In genomic region chr19:54160948-54161347, GRCh38 we compare ENCODE assay signal across 9 cellular contexts. TPM values are rescaled to one million over a fixed set of nuclear protein-coding genes. Genes with fewer than 3 reads are reported as not detected.
DNase-seq lines count a peak whose midpoint lies in the region; ATAC-seq, FAIRE-seq and TF ChIP-seq lines count a peak whose summit lies in the region.
"Had no signal": no experiment of that assay in that cellular context is flagged by ENCODE, and none has a peak within 500 bp of the region (broad histone marks: within the 10 kb centered on the region; RNA-seq: fewer than 3 reads in every experiment).

No MANE protein-coding gene starts in this region.

- H3K27ac ChIP-seq in CD4-positive, CD25-positive, alpha-beta regulatory T cell (ENCODE audit: insufficient read depth, low read length, poor library complexity, severe bottlenecking): peak overlapping the region; percentile 80
- no peak overlapping the region for H3K27ac ChIP-seq in HUES6 (ENCODE audit: low read depth, low read length)
- H3K27ac ChIP-seq in GM12878 (ENCODE audit: control insufficient read depth, insufficient read depth): no peak overlapping the region

- DNase-seq in CD4-positive, CD25-positive, alpha-beta regulatory T cell: no peak
- no peak for DNase-seq in GM12878 (ENCODE audit: low read depth, low spot score)
- no peak for DNase-seq in naive B cell
- no peak for DNase-seq in NCI-H2171 treated with DMSO at 0.1 percent for 48 hours (lab: John Stamatoyannopoulos, UW)

- CTCF ChIA-PET in GM12878 (lab: Yijun Ruan, JAX): interaction anchor here (0.6 to 2.1 kb wide), 2 partner anchors 27 to 640 kb away, joined by 3 to 4 read pairs; no protein-coding TSS in a partner anchor

- H3K4me3 Mint-ChIP-seq in CD4-positive, CD25-positive, alpha-beta regulatory T cell: peak overlapping the region; percentile 87 to 100 (median 99)
- peak overlapping the region in 7 of 8 donors; percentile 86 to 100 (median 98) for H3K4me3 Mint-ChIP-seq in naive B cell

- no peak for TF ChIP-seq RAD21 in GM12878 (IDR thresholded peaks at IDR 0.05; ENCODE audit: insufficient read depth, low read depth, low read length)

- no peak overlapping the region for H3K4me3 ChIP-seq in CD4-positive, CD25-positive, alpha-beta regulatory T cell (ENCODE audit: low read depth, low read length)
- peak overlapping the region; percentile 89 for H3K4me3 ChIP-seq in HUES6 (ENCODE audit: low read depth, low read length)
- H3K4me3 ChIP-seq in GM12878: peak overlapping the region; percentile 95

- H3K4me1 Mint-ChIP-seq in CD4-positive, CD25-positive, alpha-beta regulatory T cell: peaks cover 16 to 68% (median 39%) of the 10 kb centered on the region in 4 donors
- peaks cover 50 to 74% (median 67%) of the 10 kb centered on the region in 3 donors for H3K4me1 Mint-ChIP-seq in naive B cell

- H3K4me1 ChIP-seq in CD4-positive, CD25-positive, alpha-beta regulatory T cell (ENCODE audit: control insufficient read depth, insufficient read depth, low read length, poor library complexity, severe bottlenecking): peaks cover 50% of the 10 kb centered on the region
- H3K4me1 ChIP-seq in HUES6 (ENCODE audit: control insufficient read depth, insufficient read depth, low read length) (peaks cover 20% of the 10 kb centered on the region), GM12878 (ENCODE audit: control insufficient read depth, insufficient read depth, low read length) (peaks cover 4% of the 10 kb centered on the region; the same call in 1 of the 2 replicates)

- no peaks in the 10 kb centered on the region for H3K27me3 ChIP-seq in CD4-positive, CD25-positive, alpha-beta regulatory T cell (ENCODE audit: control insufficient read depth, insufficient read depth, low read length)
- H3K27me3 ChIP-seq in HUES6 (ENCODE audit: control insufficient read depth, insufficient read depth, low read length) (peaks cover 9% of the 10 kb centered on the region), GM12878 (replicated peaks in 1 of 2; ENCODE audit: control insufficient read depth in 2 of 2, insufficient read depth in 2 of 2, low read length in 1 of 2) (no peaks in the 10 kb centered on the region)

- no peak for TF ChIP-seq CTCF in GM12878 (IDR thresholded peaks at IDR 0.05 in 2 of 3, conservative IDR thresholded peaks at IDR 0.05 in 1 of 3; ENCODE audit: control insufficient read depth in 2 of 3, extremely low read depth in 1 of 3, insufficient read depth in 1 of 3, low read depth in 3 of 3, low read length in 3 of 3)

- H4K20me1 ChIP-seq in GM12878 (ENCODE audit: control insufficient read depth, insufficient read depth): no peaks in the 10 kb centered on the region

- TF ChIP-seq EP300 in GM12878 (IDR thresholded peaks at IDR 0.05; ENCODE audit: borderline replicate concordance in 1 of 2, control insufficient read depth in 1 of 2, low read depth in 2 of 2, low read length in 2 of 2): no peak

- TF ChIP-seq POLR2A in GM12878 (IDR thresholded peaks at IDR 0.05; ENCODE audit: low read depth, low read length): no peak

- peaks cover 12% of the 10 kb centered on the region for H3K27me3 Mint-ChIP-seq in CD4-positive, CD25-positive, alpha-beta regulatory T cell
- H3K27me3 Mint-ChIP-seq in naive B cell: peaks cover 3 to 29% (median 21%) of the 10 kb centered on the region in 3 donors

- H3K9me3 ChIP-seq in CD4-positive, CD25-positive, alpha-beta regulatory T cell (ENCODE audit: control insufficient read depth in 2 of 2, low read length in 2 of 2): no peaks in the 10 kb centered on the region
- H3K9me3 ChIP-seq in HUES6 (ENCODE audit: control insufficient read depth, insufficient read depth, low read depth, low read length): no peaks in the 10 kb centered on the region
- no peaks in the 10 kb centered on the region; the same call in 2 of the 3 replicates for H3K9me3 ChIP-seq in GM12878 (replicated peaks; ENCODE audit: control insufficient read depth, insufficient read depth, low read length)

- FAIRE-seq in GM12878 (lab: Jason Lieb, UNC): no peak

- peaks cover 24% of the 10 kb centered on the region for H3K36me3 ChIP-seq in CD4-positive, CD25-positive, alpha-beta regulatory T cell (ENCODE audit: control insufficient read depth, insufficient read depth, low read length)
- H3K36me3 ChIP-seq in HUES6 (ENCODE audit: control insufficient read depth, insufficient read depth, low read length): peaks cover 16% of the 10 kb centered on the region
- peaks cover 4 to 5% of the 10 kb centered on the region in 2 experiments; a peak in 2 of 4 replicates for H3K36me3 ChIP-seq in GM12878 (ENCODE audit: control insufficient read depth in 2 of 2, insufficient read depth in 2 of 2, low read length in 1 of 2)

- 69% methylated on average over 13 of the region's 13 CpGs for WGBS in GM12878 (ENCODE audit: insufficient coverage, insufficient replicate concordance, low lambda C conversion rate, missing lambda C conversion rate)

- intact Hi-C loops in GM12878 (cut with micrococcal nuclease; ENCODE audit: unreplicated experiment): no loop called here

- RAD21 ChIA-PET in GM12878 (lab: Charles Lee; ENCODE audit: unreplicated experiment): interaction anchor here (1.5 kb wide), 1 partner anchor 27 kb away, joined by 3 read pairs; no protein-coding TSS in a partner anchor

- in situ Hi-C loops in GM12878 (cut with MboI): no loop called here

- peaks cover 8% of the 10 kb centered on the region for H3K79me2 ChIP-seq in GM12878 (ENCODE audit: control insufficient read depth, insufficient read depth, low read length)

- H2AFZ ChIP-seq in GM12878 (ENCODE audit: control insufficient read depth, low read depth, low read length): no peak overlapping the region

- SMC1A ChIA-PET in GM12878 (lab: Charles Lee; ENCODE audit: uncharacterized antibody, unreplicated experiment): interaction anchor here (0.7 to 1.3 kb wide), 2 partner anchors 24 to 31 kb away, joined by 3 to 5 read pairs; no protein-coding TSS in a partner anchor

- H3K4me2 ChIP-seq in GM12878 (ENCODE audit: control insufficient read depth, insufficient read depth): peak overlapping the region; percentile 97

- H3K9ac ChIP-seq in HUES6 (ENCODE audit: low read length) (peak overlapping the region; percentile 79), GM12878 (ENCODE audit: control insufficient read depth, insufficient read depth, low read length) (peak overlapping the region; percentile 82)

- no peaks in the 10 kb centered on the region for H3K9me3 Mint-ChIP-seq in CD4-positive, CD25-positive, alpha-beta regulatory T cell
- H3K9me3 Mint-ChIP-seq in naive B cell: peaks cover 0 to 3% (median 0%) of the 10 kb centered on the region in 7 donors

- no TSS peak for BruUV-seq in GM12878 (replicated peaks; lab: Mats Ljungman, UMichigan)

- POLR2A ChIA-PET in GM12878 (lab: Charles Lee): interaction anchor here (0.7 to 4.0 kb wide), 5 partner anchors 23 to 44 kb away, joined by 5 to 30 read pairs (median 9); partner anchors contain the start of genes CNOT3 and MBOAT7

- peaks cover 9% of the 10 kb centered on the region for H3K36me3 Mint-ChIP-seq in CD4-positive, CD25-positive, alpha-beta regulatory T cell
- H3K36me3 Mint-ChIP-seq in naive B cell: peaks cover 0 to 7% of the 10 kb centered on the region in 2 donors

- H3K27ac Mint-ChIP-seq in CD4-positive, CD25-positive, alpha-beta regulatory T cell: peak overlapping the region in 2 of 3 donors; percentile 97 to 100
- peak overlapping the region in 2 of 6 donors; percentile 35 to 92 for H3K27ac Mint-ChIP-seq in naive B cell

- no peak for ATAC-seq in CD4-positive, CD25-positive, alpha-beta regulatory T cell (ENCODE audit: low read depth in 2 of 2)
- ATAC-seq in GM12878 (no peak), naive B cell (ENCODE audit: low read depth in 2 of 2) (no peak), HG02588 (IDR thresholded peaks at IDR 0.05; ENCODE audit: unreplicated experiment) (no peak), HG03097 (IDR thresholded peaks at IDR 0.05; ENCODE audit: low FRiP score, unreplicated experiment) (no peak), HG03108 (IDR thresholded peaks at IDR 0.05; ENCODE audit: unreplicated experiment) (no peak)

RNA-seq across cellular contexts. Expression of gene LENG1, which starts 1.4 kb away (rescaled TPM):
- 9.3 TPM for total RNA-seq in CD4-positive, CD25-positive, alpha-beta regulatory T cell
- polyA plus RNA-seq in CD4-positive, CD25-positive, alpha-beta regulatory T cell: 10 to 100 TPM; 12.2 to 17.5 (median 13.8) TPM
- 2.4 and 2.6 TPM in 2 replicates for total RNA-seq in GM12878 (2013; cell fraction: nucleolus; rRNA removed)
- total RNA-seq in GM12878 (2014; rRNA removed) (6.5 and 7.7 TPM in 2 replicates), GM12878 (2014; rRNA removed; fragmentation: Illumina TruSeq; extraction: Trizol) (6.0 and 6.4 TPM in 2 replicates), GM12878 (2021) (5.1 and 5.5 TPM in 2 replicates)
- 1.6 TPM for polyA plus RNA-seq in GM12878 (2011; ENCODE audit: low read depth)
- polyA plus RNA-seq in GM12878 (2011; rRNA removed) (2.4 and 3.0 TPM in 2 replicates), GM12878 (2014; fragmentation: Illumina TruSeq; extraction: Trizol) (1.1 and 5.3 TPM in 2 replicates), GM12878 (2014; fragmentation: Nextera tagmentation; extraction: Ambion mirVana) (1 to 10 TPM in 1 of 2 experiments, under 1 TPM in 1; 0.21 to 1.1 TPM), GM12878 (2014; rRNA removed) (7.0 and 7.8 TPM in 2 replicates), GM12878 (2016; fragmentation: Nextera tagmentation; extraction: Ambion mirVana) (10 to 100 TPM; 10.7 to 10.8 TPM), naive B cell (ENCODE audit: low read depth in 6 of 6) (10 to 100 TPM in 5 of 6 donors, 1 to 10 TPM in 1; 9.3 to 15.3 (median 12.0) TPM)
- polyA plus RNA-seq in GM12878 (2011; cell fraction: cytosol; rRNA removed): 2.8 and 3.6 TPM in 2 replicates
- polyA plus RNA-seq in GM12878 (2011; cell fraction: nucleus; rRNA removed): 2.9 and 4.3 TPM in 2 replicates
- polyA plus RNA-seq in GM12878 (2012): 4.8 and 6.3 TPM in 2 replicates
- 0.29 and 0.93 TPM in 2 replicates for polyA minus RNA-seq in GM12878 (2011; rRNA and poly(A)+ RNA removed)
- 1.1 and 1.4 TPM in 2 replicates for polyA minus RNA-seq in GM12878 (2011; cell fraction: cytosol; rRNA and poly(A)+ RNA removed)
- 0.73 and 1.5 TPM in 2 replicates for polyA minus RNA-seq in GM12878 (2011; cell fraction: nucleus; rRNA and poly(A)+ RNA removed)

RNA-seq across cellular contexts. Expression of gene TMC4, which starts 12.0 kb away (rescaled TPM):
- total RNA-seq in CD4-positive, CD25-positive, alpha-beta regulatory T cell: 1.1 TPM
- polyA plus RNA-seq in CD4-positive, CD25-positive, alpha-beta regulatory T cell: under 1 TPM in 3 of 4 donors, not detected in 1; 0.42 to 0.60 (median 0.49) TPM
- 1.3 and 2.7 TPM in 2 replicates for total RNA-seq in GM12878 (2013; cell fraction: nucleolus; rRNA removed)
- total RNA-seq in GM12878 (2014; rRNA removed) (0.05 TPM in 1 of 2 replicates, not detected in the other), GM12878 (2014; rRNA removed; fragmentation: Illumina TruSeq; extraction: Trizol) (not detected in 2 replicates), GM12878 (2021) (0.27 and 0.33 TPM in 2 replicates)
- not detected for polyA plus RNA-seq in GM12878 (2011; ENCODE audit: low read depth)
- polyA plus RNA-seq in GM12878 (2011; rRNA removed) (not detected in 2 replicates), GM12878 (2014; fragmentation: Illumina TruSeq; extraction: Trizol) (not detected in 2 replicates), GM12878 (2014; fragmentation: Nextera tagmentation; extraction: Ambion mirVana) (not detected), GM12878 (2014; rRNA removed) (not detected in 2 replicates), GM12878 (2016; fragmentation: Nextera tagmentation; extraction: Ambion mirVana) (under 1 TPM; 0.74 to 0.83 TPM), naive B cell (ENCODE audit: low read depth in 6 of 6) (not detected)
- polyA plus RNA-seq in GM12878 (2011; cell fraction: cytosol; rRNA removed): 0.12 and 0.15 TPM in 2 replicates
- polyA plus RNA-seq in GM12878 (2011; cell fraction: nucleus; rRNA removed): 0.09 TPM in 2 replicates
- 0.57 and 1.0 TPM in 2 replicates for polyA plus RNA-seq in GM12878 (2012)
- polyA minus RNA-seq in GM12878 (2011; rRNA and poly(A)+ RNA removed): not detected in 2 replicates
- polyA minus RNA-seq in GM12878 (2011; cell fraction: cytosol; rRNA and poly(A)+ RNA removed): not detected in 2 replicates
- not detected in 2 replicates for polyA minus RNA-seq in GM12878 (2011; cell fraction: nucleus; rRNA and poly(A)+ RNA removed)
- total RNA-seq: SK-MEL-5 had no signal

RNA-seq across cellular contexts. Expression of gene CNOT3, which starts 23.4 kb away (rescaled TPM):
- total RNA-seq in CD4-positive, CD25-positive, alpha-beta regulatory T cell: 56.9 TPM
- polyA plus RNA-seq in CD4-positive, CD25-positive, alpha-beta regulatory T cell: 1 to 10 TPM; 3.9 to 6.6 (median 5.9) TPM
- total RNA-seq in GM12878 (2013; cell fraction: nucleolus; rRNA removed): 24.5 and 25.4 TPM in 2 replicates
- total RNA-seq in GM12878 (2014; rRNA removed) (6.7 and 9.1 TPM in 2 replicates), GM12878 (2014; rRNA removed; fragmentation: Illumina TruSeq; extraction: Trizol) (7.1 and 7.6 TPM in 2 replicates), GM12878 (2021) (44.9 and 55.6 TPM in 2 replicates)
- polyA plus RNA-seq in GM12878 (2011; ENCODE audit: low read depth): 49.4 TPM
- polyA plus RNA-seq in GM12878 (2011; rRNA removed) (5.8 and 5.9 TPM in 2 replicates), GM12878 (2014; fragmentation: Illumina TruSeq; extraction: Trizol) (33.3 and 45.1 TPM in 2 replicates), GM12878 (2014; fragmentation: Nextera tagmentation; extraction: Ambion mirVana) (under 1 TPM; 0.14 to 0.62 TPM), GM12878 (2014; rRNA removed) (18.8 and 21.0 TPM in 2 replicates), GM12878 (2016; fragmentation: Nextera tagmentation; extraction: Ambion mirVana) (10 to 100 TPM; 29.7 to 32.8 TPM), naive B cell (ENCODE audit: low read depth in 6 of 6) (10 to 100 TPM in 1 of 6 donors, 1 to 10 TPM in 5; 2.7 to 12.9 (median 6.9) TPM)
- polyA plus RNA-seq in GM12878 (2011; cell fraction: cytosol; rRNA removed): 9.1 and 13.5 TPM in 2 replicates
- 20.3 and 34.0 TPM in 2 replicates for polyA plus RNA-seq in GM12878 (2011; cell fraction: nucleus; rRNA removed)
- 33.4 and 40.2 TPM in 2 replicates for polyA plus RNA-seq in GM12878 (2012)
- polyA minus RNA-seq in GM12878 (2011; rRNA and poly(A)+ RNA removed): 9.3 and 11.5 TPM in 2 replicates
- 15.4 and 20.8 TPM in 2 replicates for polyA minus RNA-seq in GM12878 (2011; cell fraction: cytosol; rRNA and poly(A)+ RNA removed)
- polyA minus RNA-seq in GM12878 (2011; cell fraction: nucleus; rRNA and poly(A)+ RNA removed): 5.7 and 10.1 TPM in 2 replicates

RNA-seq across cellular contexts. Expression of gene MBOAT7, which starts 28.4 kb away (rescaled TPM):
- total RNA-seq in CD4-positive, CD25-positive, alpha-beta regulatory T cell: 25.8 TPM
- polyA plus RNA-seq in CD4-positive, CD25-positive, alpha-beta regulatory T cell: 10 to 100 TPM; 10.8 to 17.2 (median 15.0) TPM
- total RNA-seq in GM12878 (2013; cell fraction: nucleolus; rRNA removed): 42.5 and 58.1 TPM in 2 replicates
- total RNA-seq in GM12878 (2014; rRNA removed): 23.8 and 28.1 TPM in 2 replicates
- total RNA-seq in GM12878 (2014; rRNA removed; fragmentation: Illumina TruSeq; extraction: Trizol): 8.0 and 8.6 TPM in 2 replicates
- 38.8 and 43.0 TPM in 2 replicates for total RNA-seq in GM12878 (2021)
- 9.5 TPM for polyA plus RNA-seq in GM12878 (2011; ENCODE audit: low read depth)
- 3.6 and 8.5 TPM in 2 replicates for polyA plus RNA-seq in GM12878 (2011; rRNA removed)
- polyA plus RNA-seq in GM12878 (2011; cell fraction: cytosol; rRNA removed): 11.9 and 15.4 TPM in 2 replicates
- 25.5 and 31.4 TPM in 2 replicates for polyA plus RNA-seq in GM12878 (2011; cell fraction: nucleus; rRNA removed)
- polyA plus RNA-seq in GM12878 (2012): 27.3 and 27.9 TPM in 2 replicates
- polyA plus RNA-seq in GM12878 (2014; fragmentation: Illumina TruSeq; extraction: Trizol): 8.2 and 15.7 TPM in 2 replicates
- 1 to 10 TPM in 1 of 2 experiments, under 1 TPM in 1; 0.69 to 1.4 TPM for polyA plus RNA-seq in GM12878 (2014; fragmentation: Nextera tagmentation; extraction: Ambion mirVana)
- 27.8 and 34.4 TPM in 2 replicates for polyA plus RNA-seq in GM12878 (2014; rRNA removed)
- 10 to 100 TPM; 37.1 to 44.5 TPM for polyA plus RNA-seq in GM12878 (2016; fragmentation: Nextera tagmentation; extraction: Ambion mirVana)
- polyA minus RNA-seq in GM12878 (2011; rRNA and poly(A)+ RNA removed): 6.0 and 12.5 TPM in 2 replicates
- 9.6 and 11.6 TPM in 2 replicates for polyA minus RNA-seq in GM12878 (2011; cell fraction: cytosol; rRNA and poly(A)+ RNA removed)
- 8.9 and 19.6 TPM in 2 replicates for polyA minus RNA-seq in GM12878 (2011; cell fraction: nucleus; rRNA and poly(A)+ RNA removed)
- 10 to 100 TPM in 4 of 6 donors, 1 to 10 TPM in 2; 7.0 to 13.5 (median 11.3) TPM for polyA plus RNA-seq in naive B cell (ENCODE audit: low read depth in 6 of 6)

RNA-seq across cellular contexts. Expression of gene TSEN34, which starts 30.2 kb away (rescaled TPM):
- total RNA-seq in CD4-positive, CD25-positive, alpha-beta regulatory T cell: 10.1 TPM
- polyA plus RNA-seq in CD4-positive, CD25-positive, alpha-beta regulatory T cell: 10 to 100 TPM; 36.6 to 55.5 (median 49.7) TPM
- 7.1 and 7.7 TPM in 2 replicates for total RNA-seq in GM12878 (2013; cell fraction: nucleolus; rRNA removed)
- total RNA-seq in GM12878 (2014; rRNA removed): 20.8 and 21.2 TPM in 2 replicates
- 8.2 and 8.9 TPM in 2 replicates for total RNA-seq in GM12878 (2014; rRNA removed; fragmentation: Illumina TruSeq; extraction: Trizol)
- total RNA-seq in GM12878 (2021): 18.9 and 22.0 TPM in 2 replicates
- polyA plus RNA-seq in GM12878 (2011; ENCODE audit: low read depth): 6.7 TPM
- 11.5 and 14.7 TPM in 2 replicates for polyA plus RNA-seq in GM12878 (2011; rRNA removed)
- polyA plus RNA-seq in GM12878 (2011; cell fraction: cytosol; rRNA removed): 27.3 and 36.8 TPM in 2 replicates
- polyA plus RNA-seq in GM12878 (2011; cell fraction: nucleus; rRNA removed): 25.0 and 25.4 TPM in 2 replicates
- polyA plus RNA-seq in GM12878 (2012): 9.4 and 16.6 TPM in 2 replicates
- polyA plus RNA-seq in GM12878 (2014; fragmentation: Illumina TruSeq; extraction: Trizol): 1.9 and 5.3 TPM in 2 replicates
- 1 to 10 TPM; 1.0 to 4.2 TPM for polyA plus RNA-seq in GM12878 (2014; fragmentation: Nextera tagmentation; extraction: Ambion mirVana)
- polyA plus RNA-seq in GM12878 (2014; rRNA removed): 26.5 and 26.9 TPM in 2 replicates
- 10 to 100 TPM; 29.8 to 35.9 TPM for polyA plus RNA-seq in GM12878 (2016; fragmentation: Nextera tagmentation; extraction: Ambion mirVana)
- polyA minus RNA-seq in GM12878 (2011; rRNA and poly(A)+ RNA removed): 5.9 and 15.6 TPM in 2 replicates
- 5.9 and 7.0 TPM in 2 replicates for polyA minus RNA-seq in GM12878 (2011; cell fraction: cytosol; rRNA and poly(A)+ RNA removed)
- 4.5 and 6.1 TPM in 2 replicates for polyA minus RNA-seq in GM12878 (2011; cell fraction: nucleus; rRNA and poly(A)+ RNA removed)
- 10 to 100 TPM; 22.3 to 40.0 (median 32.1) TPM for polyA plus RNA-seq in naive B cell (ENCODE audit: low read depth in 6 of 6)
